In genomic region chr17:76623271-76624146, GRCh38 we compare ENCODE assay signal across 8 cellular contexts. TPM values are rescaled to one million over a fixed set of nuclear protein-coding genes. Genes with fewer than 3 reads are reported as not detected.
A peak's percentile ranks its signal among the peaks of the same experiment; 100 is the strongest.
DNase-seq lines count a peak whose midpoint lies in the region; ATAC-seq and TF ChIP-seq lines count a peak whose summit lies in the region.

No MANE protein-coding gene starts in this region.

- no peak overlapping the region for H3K4me3 ChIP-seq in cardiac fibroblast (replicated peaks in 1 of 2; ENCODE audit: low read depth in 2 of 2, low read length in 2 of 2)

- no peak for ATAC-seq in GM18520 (IDR thresholded peaks at IDR 0.05; ENCODE audit: unreplicated experiment)

- TF ChIP-seq CTCF in GM13977 (IDR thresholded peaks at IDR 0.05; ENCODE audit: extremely low read depth, insufficient read depth, missing control alignments) (peak; percentile 98), cardiac fibroblast (IDR thresholded peaks at IDR 0.05; ENCODE audit: low read depth, low read length) (peak; percentile 75)

- in situ Hi-C loops in GM13977 (cut with MboI; ENCODE audit: low pct_unique_long_range_greater_than_20kb, low sequenced_read_pairs, unreplicated experiment) = no loop called here

- DNase-seq in A172 (ENCODE audit: low spot score) (peak; percentile 61), GM13977 (ENCODE audit: low spot score) (peak; percentile 87), NCI-H2227 (lab: John Stamatoyannopoulos, UW; ENCODE audit: unreplicated experiment) (peak; percentile 75), cardiac fibroblast (ENCODE audit: low read depth in 2 of 2) (peak; percentile 77 to 81), kidney glomerular epithelial cell (lab: John Stamatoyannopoulos, UW) (peak; percentile 78)
- peak; percentile 87 for DNase-seq in activated CD4-positive, CD25-positive, alpha-beta regulatory T cell treated with anti-CD3 and anti-CD28 coated beads, Interleukin-2, amount 50 U/mL, for 72 hours
- DNase-seq in stimulated activated CD4-positive, alpha-beta T cell treated with anti-CD3 and anti-CD28 coated beads, Interleukin-1b, Interleukin-23, amount 100 ng/mL, for 4 hours (ENCODE audit: low read depth in 2 of 2) = peak; percentile 68 to 73

RNA-seq across cellular contexts. Expression of gene ST6GALNAC1, which starts 20.0 kb away (rescaled TPM):
- total RNA-seq in A172 (2014; rRNA removed; shearing (Covaris generic)) = not detected in 2 replicates

RNA-seq across cellular contexts. Expression of gene ST6GALNAC2, which starts 37.8 kb away (rescaled TPM):
- 5.1 and 6.8 TPM in 2 replicates for total RNA-seq in A172 (2014; rRNA removed; shearing (Covaris generic))
